38 cellular contexts compared by ENCODE assay signal in the genomic region with DNA sequence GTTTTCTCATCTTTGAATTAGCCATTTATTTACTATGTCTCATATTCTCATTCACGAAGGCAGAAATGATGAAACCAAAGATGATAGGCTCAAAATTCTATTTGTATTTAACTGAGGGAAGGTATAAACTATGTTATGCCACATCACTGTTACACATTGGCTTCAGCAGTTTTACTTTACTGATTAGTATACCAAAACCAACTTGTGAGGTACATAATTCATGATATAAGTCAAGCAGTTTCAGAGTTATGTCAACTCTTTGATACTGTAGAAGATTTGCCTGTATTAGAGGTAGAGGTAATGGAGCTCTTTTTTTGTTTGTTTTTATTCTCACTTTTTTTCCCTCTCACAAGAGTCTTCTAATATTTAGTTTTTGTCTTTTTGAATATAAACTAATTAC. TPM values are rescaled to one million over a fixed set of nuclear protein-coding genes. Genes with fewer than 3 reads are reported as not detected.
"Had no signal": no experiment of that assay in that cellular context is flagged by ENCODE, and none has a peak within 500 bp of the region (broad histone marks: within the 10 kb centered on the region; RNA-seq: fewer than 3 reads in every experiment).

No MANE protein-coding gene starts in this region.

- H3K9me3 ChIP-seq: MG63 had no signal

- H3K27me3 ChIP-seq: MG63 had no signal

- H3K4me3 ChIP-seq: MG63 had no signal

- DNase-seq: Karpas-422, Kasumi-1, MG63, MM.1S, MV-4-11, NCI-H1048, NCI-H1092, NCI-H1092 treated with DMSO at 0.1 percent for 48 hours, NCI-H1105, NCI-H1105 treated with DMSO at 0.1 percent for 48 hours, NCI-H1417, NCI-H1417 treated with DMSO at 0.1 percent for 48 hours, NCI-H1436, NCI-H1436 treated with DMSO at 0.1 percent for 48 hours, NCI-H146, NCI-H1694, NCI-H1694 treated with DMSO at 0.1 percent for 48 hours, NCI-H187, NCI-H187 treated with DMSO at 0.1 percent for 48 hours, NCI-H1930, NCI-H2029, NCI-H2029 treated with DMSO at 0.1 percent for 48 hours, NCI-H2081, NCI-H2081 treated with DMSO at 0.1 percent for 48 hours, NCI-H2107, NCI-H2171, NCI-H2171 treated with DMSO at 0.1 percent for 48 hours, NCI-H2227 treated with DMSO at 0.1 percent for 48 hours, NCI-H226, NCI-H345, NCI-H446, NCI-H446 treated with DMSO at 0.1 percent for 48 hours, NCI-H510A, NCI-H510A treated with DMSO at 0.1 percent for 48 hours had no signal

RNA-seq across cellular contexts. Expression of a gene that starts 26.4 kb away (rescaled TPM):
- total RNA-seq: LHCN-M2, M059J, MCF 10A, NCI-H460 had no signal
